In genomic region chr11:128481135-128481534, GRCh38 we compare ENCODE assay signal across 10 cellular contexts.
DNase-seq lines count a peak whose midpoint lies in the region; ATAC-seq and TF ChIP-seq lines count a peak whose summit lies in the region.
"Had no signal": no experiment of that assay in that cellular context is flagged by ENCODE, and none has a peak within 500 bp of the region (broad histone marks: within the 10 kb centered on the region; RNA-seq: fewer than 3 reads in every experiment).

No MANE protein-coding gene starts in this region.

- no peaks in the 10 kb centered on the region for H3K9me2 ChIP-seq in DOHH2 (replicated peaks; ENCODE audit: control insufficient read depth, low read length)
- H3K9me2 ChIP-seq in SU-DHL-6 (replicated peaks; ENCODE audit: insufficient read depth, low read length), result no peaks in the 10 kb centered on the region

- intact Hi-C loops in esophagus squamous epithelium (cut with DNase I), result no loop called here

- H3K36me3 ChIP-seq in DOHH2 (ENCODE audit: control insufficient read depth, low read length) (peaks cover 98% of the 10 kb centered on the region), SU-DHL-6 (ENCODE audit: low read length) (peaks cover 23% of the 10 kb centered on the region; the same call in 1 of the 2 replicates), esophagus squamous epithelium (peaks cover 0 to 59% (median 7%) of the 10 kb centered on the region in 3 donors), parathyroid adenoma (ENCODE audit: control insufficient read depth, insufficient read depth, low read length) (no peaks in the 10 kb centered on the region)

- 68 to 72% methylated on average over 2 of the region's 2 CpGs for WGBS in esophagus squamous epithelium, 2 donors

- no peak overlapping the region for H3K9ac ChIP-seq in SU-DHL-6 (ENCODE audit: low read length)
- H3K9ac ChIP-seq in parathyroid adenoma, result no peak overlapping the region

- 0 out of 2 replicates have a peak, but pooled peaks cover 11% of the 10 kb centered on the region for H4K20me1 ChIP-seq in DOHH2 (ENCODE audit: control insufficient read depth, insufficient read depth, low read depth, low read length)
- H4K20me1 ChIP-seq in SU-DHL-6 (ENCODE audit: low read depth, low read length), result no peaks in the 10 kb centered on the region

- ATAC-seq in GM18858 (IDR thresholded peaks at IDR 0.05; ENCODE audit: unreplicated experiment) (no peak), HG02981 (IDR thresholded peaks at IDR 0.05; ENCODE audit: unreplicated experiment) (no peak), HG03095 (IDR thresholded peaks at IDR 0.05; ENCODE audit: unreplicated experiment) (no peak)
- ATAC-seq: left colon had no signal

- H3K4me1 ChIP-seq in DOHH2 (ENCODE audit: control insufficient read depth, low read length) (peaks cover 100% of the 10 kb centered on the region), esophagus squamous epithelium (peaks cover 0 to 73% (median 24%) of the 10 kb centered on the region in 3 donors), parathyroid adenoma (peaks cover 9% of the 10 kb centered on the region)

- H3K4me2 ChIP-seq in DOHH2 (ENCODE audit: low read length) (peak overlapping the region; percentile 91), SU-DHL-6 (ENCODE audit: low read depth, low read length, poor library complexity, severe bottlenecking) (no peak overlapping the region), parathyroid adenoma (ENCODE audit: low read length) (peak overlapping the region; percentile 76)

- no peaks in the 10 kb centered on the region for H3K27me3 ChIP-seq in DOHH2 (ENCODE audit: control insufficient read depth, low read length)
- H3K27me3 ChIP-seq in SU-DHL-6 (ENCODE audit: low read length), result no peaks in the 10 kb centered on the region
- H3K27me3 ChIP-seq in esophagus squamous epithelium, result no peaks in the 10 kb centered on the region
- H3K27me3 ChIP-seq in parathyroid adenoma (ENCODE audit: control insufficient read depth, insufficient read depth, low read length), result no peaks in the 10 kb centered on the region

- TF ChIP-seq POLR2A in esophagus squamous epithelium (IDR thresholded peaks at IDR 0.05), result no peak

- H3K79me2 ChIP-seq in DOHH2 (ENCODE audit: control insufficient read depth, low read length), result peaks cover 96% of the 10 kb centered on the region
- H3K79me2 ChIP-seq in SU-DHL-6 (ENCODE audit: insufficient read depth, low read length), result peaks cover 54% of the 10 kb centered on the region; the same call in 1 of the 2 replicates
- no peaks in the 10 kb centered on the region for H3K79me2 ChIP-seq in parathyroid adenoma

- H3K9me3 ChIP-seq in DOHH2 (ENCODE audit: control insufficient read depth, insufficient read depth, low read length), result no peaks in the 10 kb centered on the region
- no peaks in the 10 kb centered on the region for H3K9me3 ChIP-seq in SU-DHL-6 (ENCODE audit: insufficient read depth, low read length)
- H3K9me3 ChIP-seq in esophagus squamous epithelium, result no peaks in the 10 kb centered on the region
- H3K9me3 ChIP-seq in parathyroid adenoma (ENCODE audit: control insufficient read depth, low read length), result no peaks in the 10 kb centered on the region

- no peak for DNase-seq in esophagus squamous epithelium (lab: John Stamatoyannopoulos, UW)
- no peak for DNase-seq in NAMALWA (ENCODE audit: low spot score)
- DNase-seq: left colon, NCI-H526 had no signal

- H3K27ac ChIP-seq in DOHH2 (ENCODE audit: low read depth, low read length) (peak overlapping the region; percentile 93), SU-DHL-6 (ENCODE audit: low read depth, low read length) (peak overlapping the region; percentile 86; the same call in 1 of the 2 replicates), esophagus squamous epithelium (peak overlapping the region in 3 of 4 donors; percentile 66 to 79 (median 79)), parathyroid adenoma (peak overlapping the region; percentile 59)

- H2AFZ ChIP-seq in SU-DHL-6 (ENCODE audit: low read depth, low read length, severe bottlenecking) (no peak overlapping the region), parathyroid adenoma (no peak overlapping the region)

- peaks cover 77% of the 10 kb centered on the region for H3F3A ChIP-seq in DOHH2 (ENCODE audit: control insufficient read depth, insufficient read depth)
- H3F3A ChIP-seq in SU-DHL-6 (ENCODE audit: insufficient read depth), result peaks cover 68% of the 10 kb centered on the region

- TF ChIP-seq CTCF in DOHH2 (IDR thresholded peaks at IDR 0.05; ENCODE audit: low read depth, low read length, poor library complexity, severe bottlenecking) (no peak), SU-DHL-6 (IDR thresholded peaks at IDR 0.05; ENCODE audit: insufficient read depth, low read length, poor library complexity, severe bottlenecking) (no peak), esophagus squamous epithelium (IDR thresholded peaks at IDR 0.05) (no peak), parathyroid adenoma (IDR thresholded peaks at IDR 0.05) (no peak)

- no peak overlapping the region for H3K4me3 ChIP-seq in DOHH2 (ENCODE audit: low read length)
- no peak overlapping the region for H3K4me3 ChIP-seq in SU-DHL-6 (ENCODE audit: insufficient read depth, low read length, poor library complexity, severe bottlenecking)
- H3K4me3 ChIP-seq in esophagus squamous epithelium, result no peak overlapping the region
- H3K4me3 ChIP-seq in parathyroid adenoma (ENCODE audit: low read depth, low read length), result peak overlapping the region; percentile 43
